Comparison of ENCODE assay signal across 8 cellular contexts in genomic region chr7:105675873-105676484, GRCh38.
DNase-seq lines count a peak whose midpoint lies in the region; ATAC-seq lines count a peak whose summit lies in the region.

No MANE protein-coding gene starts in this region.

- no peak for ATAC-seq in HG03175 (IDR thresholded peaks at IDR 0.05; ENCODE audit: unreplicated experiment)
- ATAC-seq in GM21717 (IDR thresholded peaks at IDR 0.05; ENCODE audit: unreplicated experiment), result no peak

- DNase-seq in DMS153 (lab: John Stamatoyannopoulos, UW), result peak; percentile 75
- DNase-seq in SHP77 (lab: John Stamatoyannopoulos, UW), result peak; percentile 78 to 82
- DNase-seq in activated gamma-delta T cell (lab: John Stamatoyannopoulos, UW), result peak; percentile 15
- peak; percentile 46 for DNase-seq in stimulated activated CD4-positive, alpha-beta T cell treated with anti-CD3 and anti-CD28 coated beads, Interleukin-12 subunit alpha, Interleukin-12 subunit beta, amount 100 ng/mL, for 4 hours
- no peak for DNase-seq in glomerular visceral epithelial cell (ENCODE audit: extremely low spot score)
- no peak for DNase-seq in NCI-H1436 treated with DMSO at 0.1 percent for 48 hours (lab: John Stamatoyannopoulos, UW)

Comparison
In these comparisons a context has a peak if more than half of its experiments do, and no peak if none do; other contexts are left out.
1. DNase-seq: peak in DMS153 (single experiment), SHP77 (2 of 2), activated gamma-delta T cell (single experiment) and stimulated activated CD4-positive, alpha-beta T cell treated with anti-CD3 and anti-CD28 coated beads, Interleukin-12 subunit alpha, Interleukin-12 subunit beta, amount 100 ng/mL, for 4 hours (single experiment); none in glomerular visceral epithelial cell (single experiment) and NCI-H1436 treated with DMSO at 0.1 percent for 48 hours (single experiment).